Comparison of ENCODE assay signal across 8 cellular contexts in the genomic region with DNA sequence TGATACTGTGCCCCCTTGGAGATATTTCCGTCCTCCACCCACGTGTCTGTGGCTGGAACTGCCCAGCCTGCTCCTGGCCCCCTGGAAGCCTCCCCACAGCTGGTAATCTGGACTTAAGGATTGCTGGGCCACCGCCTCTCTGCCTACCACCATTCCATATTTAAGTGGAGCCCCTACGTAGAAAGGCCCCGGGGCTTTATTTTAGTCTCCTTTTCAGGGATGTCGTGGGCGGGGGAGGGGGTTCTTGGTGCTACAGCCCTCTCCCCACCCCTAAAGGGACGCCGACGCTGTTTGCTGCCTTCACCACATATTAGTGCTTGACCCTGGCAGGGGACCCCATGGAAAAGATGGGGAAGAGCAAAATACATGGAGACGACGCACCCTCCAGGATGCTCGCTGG. TPM values are rescaled to one million over a fixed set of nuclear protein-coding genes. Genes with fewer than 3 reads are reported as not detected.
DNase-seq lines count a peak whose midpoint lies in the region; ATAC-seq and TF ChIP-seq lines count a peak whose summit lies in the region.

No MANE protein-coding gene starts in this region.

- H3K27ac ChIP-seq in caudate nucleus (ENCODE audit: low read depth, low read length), result peak overlapping the region; percentile 89
- H3K27ac ChIP-seq in transverse colon, result peak overlapping the region; percentile 95 to 98 (median 96)

- peaks cover 24 to 42% (median 34%) of the 10 kb centered on the region in 4 donors for H3K4me1 ChIP-seq in transverse colon

- no peak for ATAC-seq in activated CD4-positive, alpha-beta T cell treated with anti-CD3 and anti-CD28 coated beads for 36 hours
- ATAC-seq in HG03175 (IDR thresholded peaks at IDR 0.05; ENCODE audit: unreplicated experiment) (no peak), GM21737 (IDR thresholded peaks at IDR 0.05; ENCODE audit: unreplicated experiment) (no peak)

- no peak for DNase-seq in activated CD4-positive, alpha-beta T cell treated with anti-CD3 and anti-CD28 coated beads for 36 hours
- no peak for DNase-seq in activated CD4-positive, alpha-beta T cell treated with anti-CD3 and anti-CD28 coated beads, Interleukin-2, amount 50 U/mL, for 1 hour
- DNase-seq in caudate nucleus (lab: John Stamatoyannopoulos, UW) (no peak), mesothelial cell of epicardium (ENCODE audit: low spot score in 2 of 2, unreplicated experiment in 2 of 2) (no peak), transverse colon (no peak), EL (no peak)

- H3K9me3 ChIP-seq in transverse colon, result no peaks in the 10 kb centered on the region

- TF ChIP-seq EP300 in transverse colon (IDR thresholded peaks at IDR 0.05; ENCODE audit: low read depth), result no peak

- intact Hi-C loops in activated CD4-positive, alpha-beta T cell treated with anti-CD3 and anti-CD28 coated beads for 36 hours (cut with DNase I, micrococcal nuclease), result loop anchor here (1.0 to 5.0 kb wide), 8 partner anchors 13 to 630 kb away; a partner anchor contains a TSS
- intact Hi-C loops in transverse colon (cut with DNase I; ENCODE audit: low total_unique reads), result loop anchor here (2.0 kb wide), 1 partner anchor 30 kb away; a partner anchor contains a TSS

- no peaks in the 10 kb centered on the region for H3K9me3 Mint-ChIP-seq in activated CD4-positive, alpha-beta T cell treated with anti-CD3 and anti-CD28 coated beads for 36 hours (ENCODE audit: low read depth)
- no peaks in the 10 kb centered on the region for H3K9me3 Mint-ChIP-seq in mesothelial cell of epicardium

- H3K27me3 ChIP-seq in transverse colon, result no peaks in the 10 kb centered on the region

- POLR2A ChIA-PET in activated CD4-positive, alpha-beta T cell treated with anti-CD3 and anti-CD28 coated beads for 36 hours (lab: Charles Lee), result interaction anchor here (0.7 kb wide), 1 partner anchor 9 kb away, joined by 7 read pairs; no protein-coding TSS in a partner anchor

- 54% methylated on average over 13 of the region's 13 CpGs; no CpG with 5 or more reads in 1 of the 2 donors for WGBS in transverse colon (ENCODE audit: low coverage in 1 of 2), 2 donors

- no peak for TF ChIP-seq POLR2A in transverse colon (IDR thresholded peaks at IDR 0.05)

- H3K4me3 Mint-ChIP-seq in activated CD4-positive, alpha-beta T cell treated with anti-CD3 and anti-CD28 coated beads for 36 hours, result peak overlapping the region; percentile 98
- H3K4me3 Mint-ChIP-seq in mesothelial cell of epicardium, result peak overlapping the region; percentile 69

- H3K27ac Mint-ChIP-seq in activated CD4-positive, alpha-beta T cell treated with anti-CD3 and anti-CD28 coated beads for 36 hours, result no peak overlapping the region
- H3K27ac Mint-ChIP-seq in mesothelial cell of epicardium, result peak overlapping the region; percentile 97

- TF ChIP-seq CTCF in mesothelial cell of epicardium (IDR thresholded peaks at IDR 0.05; ENCODE audit: unreplicated experiment) (no peak), transverse colon (IDR thresholded peaks at IDR 0.05) (no peak)

- peaks cover 12% of the 10 kb centered on the region for H3K36me3 Mint-ChIP-seq in activated CD4-positive, alpha-beta T cell treated with anti-CD3 and anti-CD28 coated beads for 36 hours (ENCODE audit: low read depth)
- H3K36me3 Mint-ChIP-seq in mesothelial cell of epicardium, result peaks cover 12% of the 10 kb centered on the region

- in situ Hi-C loops in transverse colon (cut with MboI; ENCODE audit: low pct_ligation_motif_present in 1 of 4, low pct_unique_long_range_greater_than_20kb in 1 of 4, low sequenced_read_pairs in 3 of 4), result no loop called here

- peaks cover 0 to 5% (median 0%) of the 10 kb centered on the region in 4 donors for H3K36me3 ChIP-seq in transverse colon

- H3K4me1 Mint-ChIP-seq in activated CD4-positive, alpha-beta T cell treated with anti-CD3 and anti-CD28 coated beads for 36 hours, result peaks cover 26% of the 10 kb centered on the region
- H3K4me1 Mint-ChIP-seq in mesothelial cell of epicardium, result peaks cover 18% of the 10 kb centered on the region

- H3K4me3 ChIP-seq in transverse colon, result peak overlapping the region in 2 of 4 donors; percentile 39 to 54

- CTCF ChIA-PET in activated CD4-positive, alpha-beta T cell treated with anti-CD3 and anti-CD28 coated beads for 36 hours (lab: Charles Lee), result interaction anchor here (0.9 to 4.6 kb wide), 4 partner anchors 17 to 30 kb away, joined by 3 to 52 read pairs (median 5); a partner anchor contains a TSS

- H3K27me3 Mint-ChIP-seq in activated CD4-positive, alpha-beta T cell treated with anti-CD3 and anti-CD28 coated beads for 36 hours, result no peaks in the 10 kb centered on the region
- no peaks in the 10 kb centered on the region for H3K27me3 Mint-ChIP-seq in mesothelial cell of epicardium (ENCODE audit: low read depth)

RNA-seq across cellular contexts. Expression of a gene that starts 2.7 kb away (rescaled TPM):
- 100 to 1,000 TPM; 317 to 374 TPM for total RNA-seq in activated CD4-positive, alpha-beta T cell treated with anti-CD3 and anti-CD28 coated beads for 36 hours
- total RNA-seq in mesothelial cell of epicardium (290 to 313 TPM (median 310 TPM) in 3 replicates), transverse colon (100 to 1,000 TPM; 239 to 490 (median 364) TPM)

RNA-seq across cellular contexts. Expression of a gene that starts 29.4 kb away (rescaled TPM):
- 1 to 10 TPM; 1.6 to 2.5 TPM for total RNA-seq in activated CD4-positive, alpha-beta T cell treated with anti-CD3 and anti-CD28 coated beads for 36 hours
- total RNA-seq in mesothelial cell of epicardium (38.7 to 39.2 TPM (median 38.8 TPM) in 3 replicates), transverse colon (10 to 100 TPM; 15.2 to 93.1 (median 25.3) TPM)

RNA-seq across cellular contexts. Expression of a gene that starts 35.9 kb away (rescaled TPM):
- 100 to 1,000 TPM; 150 to 178 TPM for total RNA-seq in activated CD4-positive, alpha-beta T cell treated with anti-CD3 and anti-CD28 coated beads for 36 hours
- total RNA-seq in mesothelial cell of epicardium (113 to 127 TPM (median 117 TPM) in 3 replicates), transverse colon (100 to 1,000 TPM; 474 to 751 (median 653) TPM)

Comparison
In these comparisons a context has a peak if more than half of its experiments do, and no peak if none do; other contexts are left out.
1. RNA of a gene that starts 29.4 kb away (total RNA-seq): 38.7 to 39.2 TPM in mesothelial cell of epicardium and 15.2 to 93.1 TPM in transverse colon; 1.6 to 2.5 TPM in activated CD4-positive, alpha-beta T cell treated with anti-CD3 and anti-CD28 coated beads for 36 hours; every median in the first group is over 4 times any median in the second.